1 cellular context compared by ENCODE assay signal in genomic region chr22:45272498-45272897, GRCh38.
A peak's percentile ranks its signal among the peaks of the same experiment; 100 is the strongest.
TF ChIP-seq lines count a peak whose summit lies in the region.

No MANE protein-coding gene starts in this region.

TF ChIP-seq in HepG2, 621 proteins besides CTCF, POLR2A, EP300 and RAD21 (continued from another document and continues in another):
- TF ChIP-seq TP53 (CRISPR knock-in tag; conservative IDR thresholded peaks at IDR 0.05) (no peak), ZNF383 (CRISPR knock-in tag; IDR thresholded peaks at IDR 0.05; ENCODE audit: borderline replicate concordance) (no peak), MYC (CRISPR knock-in tag; IDR thresholded peaks at IDR 0.05; ENCODE audit: borderline replicate concordance) (no peak), KDM1A (CRISPR knock-in tag; IDR thresholded peaks at IDR 0.05) (no peak), SPEN (CRISPR knock-in tag; IDR thresholded peaks at IDR 0.05; ENCODE audit: low read depth) (peak; percentile 57; the same call in 1 of the 2 replicates), KAT2B (IDR thresholded peaks at IDR 0.05; ENCODE audit: borderline replicate concordance, low read depth, low read length) (no peak), SIX1 (CRISPR knock-in tag; IDR thresholded peaks at IDR 0.05; ENCODE audit: borderline replicate concordance) (no peak), SRF (IDR thresholded peaks at IDR 0.05; ENCODE audit: low read depth, low read length) (no peak), FOXP4 (CRISPR knock-in tag; IDR thresholded peaks at IDR 0.05) (peak; percentile 35; the same call in 1 of the 2 replicates), DPF2 (CRISPR knock-in tag; IDR thresholded peaks at IDR 0.05; ENCODE audit: borderline replicate concordance, low read depth) (peak; percentile 19; the same call in 1 of the 2 replicates), ZBTB37 (CRISPR knock-in tag; IDR thresholded peaks at IDR 0.05) (peak; percentile 81; the same call in 1 of the 2 replicates), IRF9 (CRISPR knock-in tag; IDR thresholded peaks at IDR 0.05; ENCODE audit: borderline replicate concordance) (peak; percentile 70; the same call in 1 of the 2 replicates), THAP8 (CRISPR knock-in tag; IDR thresholded peaks at IDR 0.05; ENCODE audit: borderline replicate concordance) (no peak), LRRFIP1 (CRISPR knock-in tag; conservative IDR thresholded peaks at IDR 0.05) (no peak), ZNF143 (CRISPR knock-in tag; IDR thresholded peaks at IDR 0.05) (no peak), PHF8 (CRISPR knock-in tag; IDR thresholded peaks at IDR 0.05) (peak; percentile 11; the same call in 1 of the 2 replicates), KDM4B (CRISPR knock-in tag; IDR thresholded peaks at IDR 0.05) (no peak), SMYD3 (CRISPR knock-in tag; IDR thresholded peaks at IDR 0.05) (no peak), ZNF75D (CRISPR knock-in tag; IDR thresholded peaks at IDR 0.05; ENCODE audit: borderline replicate concordance) (no peak), HMGA1 (CRISPR knock-in tag; conservative IDR thresholded peaks at IDR 0.05) (no peak), HBP1 (CRISPR knock-in tag; IDR thresholded peaks at IDR 0.05; ENCODE audit: low read depth) (no peak), TEAD3 (CRISPR knock-in tag; optimal IDR thresholded peaks at IDR 0.05; ENCODE audit: borderline replicate concordance) (peak; percentile 32), DBP (CRISPR knock-in tag; IDR thresholded peaks at IDR 0.05; ENCODE audit: not compliant biosample characterization) (no peak), ZGPAT (CRISPR knock-in tag; IDR thresholded peaks at IDR 0.05) (no peak), ZFP91 (CRISPR knock-in tag; IDR thresholded peaks at IDR 0.05; ENCODE audit: borderline replicate concordance) (no peak; the same call in 1 of the 2 replicates), FOSL1 (CRISPR knock-in tag; IDR thresholded peaks at IDR 0.05; ENCODE audit: borderline replicate concordance) (no peak), ZBED4 (CRISPR knock-in tag; IDR thresholded peaks at IDR 0.05; ENCODE audit: borderline replicate concordance) (no peak), ZFP82 (CRISPR knock-in tag; IDR thresholded peaks at IDR 0.05; ENCODE audit: borderline replicate concordance) (no peak), GPN1 (CRISPR knock-in tag; IDR thresholded peaks at IDR 0.05; ENCODE audit: borderline replicate concordance) (no peak), ZNF441 (CRISPR knock-in tag; IDR thresholded peaks at IDR 0.05; ENCODE audit: borderline replicate concordance) (peak; percentile 63; the same call in 1 of the 2 replicates), TBL1XR1 (IDR thresholded peaks at IDR 0.05; ENCODE audit: borderline replicate concordance, low read length, partially characterized antibody) (no peak), SCMH1 (CRISPR knock-in tag; IDR thresholded peaks at IDR 0.05; ENCODE audit: borderline replicate concordance) (no peak), DRAP1 (CRISPR knock-in tag; IDR thresholded peaks at IDR 0.05) (peak; percentile 24; the same call in 1 of the 2 replicates), SOX6 (IDR thresholded peaks at IDR 0.05) (no peak), SOX6 (CRISPR knock-in tag; IDR thresholded peaks at IDR 0.05) (peak; percentile 8; the same call in 1 of the 2 replicates), DDIT3 (CRISPR knock-in tag; IDR thresholded peaks at IDR 0.05) (no peak), TRIM22 (IDR thresholded peaks at IDR 0.05) (no peak), BCL6 (CRISPR knock-in tag; IDR thresholded peaks at IDR 0.05) (no peak), JUN (CRISPR knock-in tag; IDR thresholded peaks at IDR 0.05) (no peak), SOX5 (CRISPR knock-in tag; IDR thresholded peaks at IDR 0.05; ENCODE audit: borderline replicate concordance) (peak; percentile 39; the same call in 1 of the 2 replicates), SALL1 (CRISPR knock-in tag; IDR thresholded peaks at IDR 0.05) (peak; percentile 78)
